Comparison of ENCODE assay signal across 8 cellular contexts in genomic region chr20:4814696-4815252, GRCh38. TPM values are rescaled to one million over a fixed set of nuclear protein-coding genes. Genes with fewer than 3 reads are reported as not detected.
DNase-seq lines count a peak whose midpoint lies in the region; ATAC-seq lines count a peak whose summit lies in the region.

No MANE protein-coding gene starts in this region.

- peaks cover 10% of the 10 kb centered on the region; the same call in 1 of the 2 replicates for H4K20me1 ChIP-seq in Karpas-422 (ENCODE audit: insufficient read depth, low read depth, low read length)

- H3K9me3 ChIP-seq in CD4-positive, alpha-beta memory T cell (ENCODE audit: control insufficient read depth in 1 of 2, low read length in 2 of 2): no peaks in the 10 kb centered on the region
- H3K9me3 ChIP-seq in Karpas-422 (ENCODE audit: low read length): no peaks in the 10 kb centered on the region

- H3K4me3 Mint-ChIP-seq in CD4-positive, alpha-beta memory T cell: peak overlapping the region; percentile 90 to 97 (median 94)

- CTCF ChIA-PET in CD4-positive, alpha-beta memory T cell (lab: Charles Lee; ENCODE audit: partially characterized antibody): interaction anchor here (0.7 to 1.6 kb wide), 7 partner anchors 11 to 141 kb away, joined by 3 to 5 read pairs (median 4); no protein-coding TSS in a partner anchor

- H3K4me3 ChIP-seq in CD4-positive, alpha-beta memory T cell (ENCODE audit: low read length in 2 of 2): peak overlapping the region; percentile 40 to 89
- peak overlapping the region; percentile 66 for H3K4me3 ChIP-seq in Karpas-422 (ENCODE audit: low read length)

- peak overlapping the region; percentile 81 for H3K4me2 ChIP-seq in Karpas-422 (ENCODE audit: low read depth, low read length, poor library complexity, severe bottlenecking)

- no peaks in the 10 kb centered on the region for H3K9me2 ChIP-seq in Karpas-422 (replicated peaks; ENCODE audit: insufficient read depth, low read length)

- H3K9me3 Mint-ChIP-seq in CD4-positive, alpha-beta memory T cell: no peaks in the 10 kb centered on the region

- no peaks in the 10 kb centered on the region for H3K27me3 ChIP-seq in CD4-positive, alpha-beta memory T cell (ENCODE audit: insufficient read depth, low read length)
- no peaks in the 10 kb centered on the region for H3K27me3 ChIP-seq in Karpas-422 (ENCODE audit: low read length)

- H3K9ac ChIP-seq in Karpas-422 (ENCODE audit: low read length): peak overlapping the region; percentile 88

- peak; percentile 52 for ATAC-seq in GM21423 (IDR thresholded peaks at IDR 0.05; ENCODE audit: unreplicated experiment)

- peaks cover 11 to 41% of the 10 kb centered on the region in 2 donors for H3K36me3 Mint-ChIP-seq in CD4-positive, alpha-beta memory T cell

- no peaks in the 10 kb centered on the region for H3K36me3 ChIP-seq in CD4-positive, alpha-beta memory T cell (ENCODE audit: insufficient read depth, low read length)
- H3K36me3 ChIP-seq in Karpas-422 (ENCODE audit: insufficient read depth, low read length): peaks cover 47% of the 10 kb centered on the region

- intact Hi-C loops in CD4-positive, alpha-beta memory T cell (cut with micrococcal nuclease): loop anchor here (5.0 kb wide), 2 partner anchors 53 to 378 kb away; no protein-coding TSS in a partner anchor

- DNase-seq in CD4-positive, alpha-beta memory T cell: peak in 3 of 5 donors; percentile 84 to 96 (median 90)
- DNase-seq in Karpas-422: peak; percentile 91
- peak; percentile 47 for DNase-seq in activated T-cell treated with anti-CD3 and anti-CD28 coated beads for 48 hours (ENCODE audit: low read depth)
- DNase-seq in kidney tubule cell (ENCODE audit: low spot score): peak; percentile 36
- peak; percentile 53 to 55 for DNase-seq in stimulated activated CD8-positive, alpha-beta memory T cell treated with anti-CD3 and anti-CD28 coated beads, Interleukin-15, amount 100 ng/mL, for 48 hours (ENCODE audit: low read depth in 2 of 2)
- no peak for DNase-seq in NCI-H510A treated with DMSO at 0.1 percent for 48 hours (lab: John Stamatoyannopoulos, UW)
- DNase-seq in COLO668 (lab: John Stamatoyannopoulos, UW; ENCODE audit: unreplicated experiment): no peak

- H3K79me2 ChIP-seq in Karpas-422 (ENCODE audit: low read length): peaks cover 47% of the 10 kb centered on the region

- H3K4me1 ChIP-seq in CD4-positive, alpha-beta memory T cell (ENCODE audit: insufficient read depth, low read length): peaks cover 89% of the 10 kb centered on the region
- H3K4me1 ChIP-seq in Karpas-422 (ENCODE audit: low read length): peaks cover 96% of the 10 kb centered on the region

- peak overlapping the region; percentile 98 for H3K27ac ChIP-seq in CD4-positive, alpha-beta memory T cell (ENCODE audit: low read depth, low read length)
- H3K27ac ChIP-seq in Karpas-422 (ENCODE audit: low read length): peak overlapping the region; percentile 99

- no peaks in the 10 kb centered on the region for H3K27me3 Mint-ChIP-seq in CD4-positive, alpha-beta memory T cell

- peak overlapping the region; percentile 99 to 100 (median 100) for H3K27ac Mint-ChIP-seq in CD4-positive, alpha-beta memory T cell

- H2AFZ ChIP-seq in Karpas-422 (ENCODE audit: low read length): no peak overlapping the region

- peaks cover 65 to 87% (median 78%) of the 10 kb centered on the region in 4 donors for H3K4me1 Mint-ChIP-seq in CD4-positive, alpha-beta memory T cell

- POLR2A ChIA-PET in CD4-positive, alpha-beta memory T cell (lab: Charles Lee; ENCODE audit: partially characterized antibody): interaction anchor here (0.9 to 1.8 kb wide), 15 partner anchors 10 to 312 kb away, joined by 3 to 15 read pairs (median 5); partner anchors contain the start of genes CDS2 and PCNA

RNA-seq across cellular contexts. Expression of gene RASSF2, which starts 8.6 kb away (rescaled TPM):
- 10 to 100 TPM; 33.9 to 37.1 TPM for total RNA-seq in CD4-positive, alpha-beta memory T cell
- 10 to 100 TPM; 35.2 to 46.0 TPM for polyA plus RNA-seq in CD4-positive, alpha-beta memory T cell
- 171 and 190 TPM in 2 replicates for total RNA-seq in Karpas-422 (2014; rRNA removed; shearing (Covaris generic); ENCODE audit: low replicate concordance)

Comparison
In these comparisons a context has a peak if more than half of its experiments do, and no peak if none do; other contexts are left out.
1. DNase-seq: peak in CD4-positive, alpha-beta memory T cell (3 of 5), Karpas-422 (single experiment), activated T-cell treated with anti-CD3 and anti-CD28 coated beads for 48 hours (single experiment), kidney tubule cell (single experiment) and stimulated activated CD8-positive, alpha-beta memory T cell treated with anti-CD3 and anti-CD28 coated beads, Interleukin-15, amount 100 ng/mL, for 48 hours (2 of 2); none in NCI-H510A treated with DMSO at 0.1 percent for 48 hours (single experiment) and COLO668 (single experiment).